1 cellular context compared by ENCODE assay signal in the genomic region with DNA sequence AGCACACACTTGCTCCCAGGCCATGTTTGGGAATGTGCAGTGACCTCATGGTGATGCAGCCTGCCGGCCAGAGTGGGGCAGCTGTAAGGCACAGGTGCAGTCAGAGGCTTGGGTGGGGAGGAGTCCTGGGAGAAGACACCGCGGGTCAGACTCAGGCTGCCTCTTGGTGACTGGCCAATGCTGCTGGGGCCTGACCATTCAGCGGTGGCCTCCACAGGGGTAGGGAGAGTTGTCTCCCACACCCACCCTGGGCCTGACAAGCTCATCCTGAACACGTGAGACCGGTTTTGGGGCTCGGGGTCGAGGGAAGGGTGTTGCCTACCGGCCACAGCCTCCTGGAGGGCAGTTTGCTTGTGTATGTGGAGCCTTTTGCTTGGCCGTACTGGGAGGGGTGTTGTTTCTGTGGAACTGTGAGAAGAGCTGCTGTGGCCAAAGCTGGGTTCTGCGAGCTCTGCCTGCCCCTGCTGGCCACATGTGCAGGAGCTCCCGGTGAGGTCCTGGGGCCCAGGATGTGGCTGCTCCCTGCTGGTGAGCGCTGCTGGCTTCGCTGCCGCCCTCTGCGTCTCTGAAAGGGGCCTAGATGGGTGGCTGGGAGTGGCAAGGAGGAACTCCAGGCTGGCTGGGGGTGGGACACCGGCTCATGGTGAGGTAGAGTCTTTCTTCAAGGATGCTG.
TF ChIP-seq lines count a peak whose summit lies in the region.

No MANE protein-coding gene starts in this region.

TF ChIP-seq in K562, 482 proteins besides CTCF, POLR2A, EP300 and RAD21:
- TF ChIP-seq CCNT2 (IDR thresholded peaks at IDR 0.05; ENCODE audit: borderline replicate concordance, extremely low read depth, insufficient read length, low read depth, low read length) (no peak), ZNF431 (CRISPR knock-in tag; IDR thresholded peaks at IDR 0.05) (no peak), ZBTB33 (CRISPR knock-in tag; IDR thresholded peaks at IDR 0.05) (0 out of 2 replicates have a peak, but pooled peaks have one; percentile 38), POLR2G (IDR thresholded peaks at IDR 0.05; ENCODE audit: low read depth, low read length) (peak; percentile 49)
